In genomic region chr20:32241807-32242206, GRCh38 we compare ENCODE assay signal across 14 cellular contexts. TPM values are rescaled to one million over a fixed set of nuclear protein-coding genes. Genes with fewer than 3 reads are reported as not detected.
DNase-seq lines count a peak whose midpoint lies in the region; ATAC-seq lines count a peak whose summit lies in the region.
"Had no signal": no experiment of that assay in that cellular context is flagged by ENCODE, and none has a peak within 500 bp of the region (broad histone marks: within the 10 kb centered on the region; RNA-seq: fewer than 3 reads in every experiment).

No MANE protein-coding gene starts in this region.

- no peak overlapping the region for H3K4me3 Mint-ChIP-seq in activated naive CD8-positive, alpha-beta T cell treated with anti-CD3 and anti-CD28 coated beads, Interleukin-2, amount 50 U/mL, for 24 hours
- H3K4me3 Mint-ChIP-seq in activated naive CD8-positive, alpha-beta T cell treated with anti-CD3 and anti-CD28 coated beads for 36 hours, result no peak overlapping the region
- no peak overlapping the region for H3K4me3 Mint-ChIP-seq in stimulated activated effector memory CD8-positive, alpha-beta T cell treated with anti-CD3 and anti-CD28 coated beads, Interleukin-12 subunit alpha, Interleukin-12 subunit beta, amount 100 ng/mL, for 72 hours
- H3K4me3 Mint-ChIP-seq: CD14-positive monocyte; CD8-positive, alpha-beta T cell had no signal

- H3K36me3 Mint-ChIP-seq in activated naive CD8-positive, alpha-beta T cell treated with anti-CD3 and anti-CD28 coated beads, Interleukin-2, amount 50 U/mL, for 24 hours (ENCODE audit: low read depth), result peaks cover 3% of the 10 kb centered on the region
- H3K36me3 Mint-ChIP-seq in activated naive CD8-positive, alpha-beta T cell treated with anti-CD3 and anti-CD28 coated beads for 36 hours, result peaks cover 7% of the 10 kb centered on the region
- H3K36me3 Mint-ChIP-seq in stimulated activated effector memory CD8-positive, alpha-beta T cell treated with anti-CD3 and anti-CD28 coated beads, Interleukin-12 subunit alpha, Interleukin-12 subunit beta, amount 100 ng/mL, for 72 hours, result peaks cover 8% of the 10 kb centered on the region

- no peaks in the 10 kb centered on the region for H3K9me3 Mint-ChIP-seq in activated naive CD8-positive, alpha-beta T cell treated with anti-CD3 and anti-CD28 coated beads, Interleukin-2, amount 50 U/mL, for 24 hours
- no peaks in the 10 kb centered on the region for H3K9me3 Mint-ChIP-seq in activated naive CD8-positive, alpha-beta T cell treated with anti-CD3 and anti-CD28 coated beads for 36 hours
- no peaks in the 10 kb centered on the region for H3K9me3 Mint-ChIP-seq in stimulated activated effector memory CD8-positive, alpha-beta T cell treated with anti-CD3 and anti-CD28 coated beads, Interleukin-12 subunit alpha, Interleukin-12 subunit beta, amount 100 ng/mL, for 72 hours
- H3K9me3 Mint-ChIP-seq: CD8-positive, alpha-beta T cell had no signal

- H3K4me1 Mint-ChIP-seq in activated naive CD8-positive, alpha-beta T cell treated with anti-CD3 and anti-CD28 coated beads, Interleukin-2, amount 50 U/mL, for 24 hours, result peaks cover 55% of the 10 kb centered on the region
- H3K4me1 Mint-ChIP-seq in activated naive CD8-positive, alpha-beta T cell treated with anti-CD3 and anti-CD28 coated beads for 36 hours, result peaks cover 20% of the 10 kb centered on the region
- peaks cover 19% of the 10 kb centered on the region for H3K4me1 Mint-ChIP-seq in stimulated activated effector memory CD8-positive, alpha-beta T cell treated with anti-CD3 and anti-CD28 coated beads, Interleukin-12 subunit alpha, Interleukin-12 subunit beta, amount 100 ng/mL, for 72 hours

- DNase-seq in DMS79 (lab: John Stamatoyannopoulos, UW) (peak; percentile 9), DMS79 treated with DMSO at 0.1 percent for 48 hours (lab: John Stamatoyannopoulos, UW) (no peak), NCI-H82 treated with DMSO at 0.1 percent for 48 hours (lab: John Stamatoyannopoulos, UW; ENCODE audit: unreplicated experiment) (peak; percentile 26), NCI-H128 (lab: John Stamatoyannopoulos, UW; ENCODE audit: unreplicated experiment) (no peak), hippocampal formation (lab: John Stamatoyannopoulos, UW) (no peak)
- no peak for DNase-seq in activated naive CD8-positive, alpha-beta T cell treated with anti-CD3 and anti-CD28 coated beads, Interleukin-2, amount 50 U/mL, for 24 hours
- DNase-seq in activated naive CD8-positive, alpha-beta T cell treated with anti-CD3 and anti-CD28 coated beads for 36 hours, result no peak
- DNase-seq in stimulated activated effector memory CD8-positive, alpha-beta T cell treated with anti-CD3 and anti-CD28 coated beads, Interleukin-12 subunit alpha, Interleukin-12 subunit beta, amount 100 ng/mL, for 72 hours (ENCODE audit: low spot score in 2 of 2), result no peak
- DNase-seq: CD8-positive, alpha-beta T cell; COR-L47; GM23248 had no signal

- peak; percentile 56 for ATAC-seq in activated naive CD8-positive, alpha-beta T cell treated with anti-CD3 and anti-CD28 coated beads, Interleukin-2, amount 50 U/mL, for 24 hours
- ATAC-seq in stimulated activated effector memory CD8-positive, alpha-beta T cell treated with anti-CD3 and anti-CD28 coated beads, Interleukin-12 subunit alpha, Interleukin-12 subunit beta, amount 100 ng/mL, for 72 hours, result peak; percentile 55
- ATAC-seq: CD8-positive, alpha-beta T cell; GM12878; HCT116 had no signal

- no peak overlapping the region for H3K27ac Mint-ChIP-seq in activated naive CD8-positive, alpha-beta T cell treated with anti-CD3 and anti-CD28 coated beads, Interleukin-2, amount 50 U/mL, for 24 hours
- no peak overlapping the region for H3K27ac Mint-ChIP-seq in activated naive CD8-positive, alpha-beta T cell treated with anti-CD3 and anti-CD28 coated beads for 36 hours
- no peak overlapping the region for H3K27ac Mint-ChIP-seq in stimulated activated effector memory CD8-positive, alpha-beta T cell treated with anti-CD3 and anti-CD28 coated beads, Interleukin-12 subunit alpha, Interleukin-12 subunit beta, amount 100 ng/mL, for 72 hours
- H3K27ac Mint-ChIP-seq: CD14-positive monocyte; CD8-positive, alpha-beta T cell had no signal

- H3K27me3 Mint-ChIP-seq in activated naive CD8-positive, alpha-beta T cell treated with anti-CD3 and anti-CD28 coated beads, Interleukin-2, amount 50 U/mL, for 24 hours, result no peaks in the 10 kb centered on the region
- no peaks in the 10 kb centered on the region for H3K27me3 Mint-ChIP-seq in activated naive CD8-positive, alpha-beta T cell treated with anti-CD3 and anti-CD28 coated beads for 36 hours

RNA-seq across cellular contexts. Expression of gene POFUT1, which starts 34.1 kb away (rescaled TPM):
- 10 to 100 TPM; 64.0 to 65.7 TPM for total RNA-seq in activated naive CD8-positive, alpha-beta T cell treated with anti-CD3 and anti-CD28 coated beads for 36 hours

RNA-seq across cellular contexts. Expression of gene PLAGL2, which starts 34.3 kb away (rescaled TPM):
- 10 to 100 TPM; 86.9 to 87.2 TPM for total RNA-seq in activated naive CD8-positive, alpha-beta T cell treated with anti-CD3 and anti-CD28 coated beads for 36 hours

RNA-seq across cellular contexts. Expression of gene KIF3B, which starts 35.6 kb away (rescaled TPM):
- total RNA-seq in activated naive CD8-positive, alpha-beta T cell treated with anti-CD3 and anti-CD28 coated beads for 36 hours, result 10 to 100 TPM; 36.2 to 36.5 TPM

Comparison
In these comparisons a context has a peak if more than half of its experiments do, and no peak if none do; other contexts are left out.
1. DNase-seq: peak in DMS79 (single experiment) and NCI-H82 treated with DMSO at 0.1 percent for 48 hours (single experiment); none in DMS79 treated with DMSO at 0.1 percent for 48 hours (single experiment), activated naive CD8-positive, alpha-beta T cell treated with anti-CD3 and anti-CD28 coated beads, Interleukin-2, amount 50 U/mL, for 24 hours (single experiment), activated naive CD8-positive, alpha-beta T cell treated with anti-CD3 and anti-CD28 coated beads for 36 hours (single experiment), stimulated activated effector memory CD8-positive, alpha-beta T cell treated with anti-CD3 and anti-CD28 coated beads, Interleukin-12 subunit alpha, Interleukin-12 subunit beta, amount 100 ng/mL, for 72 hours (0 of 2), NCI-H128 (single experiment) and hippocampal formation (0 of 2).